Comparison of ENCODE assay signal across 13 cellular contexts in the genomic region with DNA sequence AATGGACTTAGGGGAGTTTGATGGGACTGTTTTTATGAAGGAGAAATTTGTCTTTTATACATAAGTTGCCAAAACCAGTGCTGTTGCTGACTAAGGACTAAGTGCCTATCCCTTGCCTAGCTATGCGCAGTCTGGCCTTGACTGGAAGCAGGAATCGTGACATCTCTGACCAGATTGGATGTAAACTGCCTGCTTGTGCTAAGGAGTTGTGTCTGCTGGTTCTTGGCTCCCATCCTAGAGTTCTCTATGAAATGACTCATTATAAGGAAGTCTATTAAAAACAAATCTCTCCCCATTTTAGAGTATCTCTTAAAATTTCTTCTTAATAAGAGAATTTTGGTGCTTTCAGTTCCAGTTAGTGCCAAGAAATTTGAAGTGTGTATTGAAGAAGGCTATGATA.
DNase-seq lines count a peak whose midpoint lies in the region; ATAC-seq and FAIRE-seq lines count a peak whose summit lies in the region.
"Had no signal": no experiment of that assay in that cellular context is flagged by ENCODE, and none has a peak within 500 bp of the region (broad histone marks: within the 10 kb centered on the region; RNA-seq: fewer than 3 reads in every experiment).

No MANE protein-coding gene starts in this region.

- no peaks in the 10 kb centered on the region for H4K20me1 ChIP-seq in Karpas-422 (ENCODE audit: insufficient read depth, low read depth, low read length)

- no peaks in the 10 kb centered on the region for H3K79me2 ChIP-seq in Karpas-422 (ENCODE audit: low read length)
- H3K79me2 ChIP-seq: parathyroid adenoma had no signal

- H3K4me1 Mint-ChIP-seq in activated CD4-positive, alpha-beta memory T cell treated with anti-CD3 and anti-CD28 coated beads for 36 hours (ENCODE audit: low read depth), result no peaks in the 10 kb centered on the region
- H3K4me1 Mint-ChIP-seq: GM23338 had no signal

- H3K9ac ChIP-seq in Karpas-422 (ENCODE audit: low read length), result no peak overlapping the region
- H3K9ac ChIP-seq: parathyroid adenoma had no signal

- H3K4me2 ChIP-seq in Karpas-422 (ENCODE audit: low read depth, low read length, poor library complexity, severe bottlenecking), result no peak overlapping the region
- H3K4me2 ChIP-seq: GM23338 had no signal

- 54 to 81% (median 75%) methylated on average over 2 of the region's 2 CpGs for WGBS in small intestine, 3 donors

- peak; percentile 81 to 96 for ATAC-seq in left cardiac atrium
- ATAC-seq: GM12878, GM23338, K562 had no signal

- no peak overlapping the region for H3K27ac Mint-ChIP-seq in activated CD4-positive, alpha-beta memory T cell treated with anti-CD3 and anti-CD28 coated beads for 36 hours
- H3K27ac Mint-ChIP-seq: GM23338; stimulated activated naive CD8-positive, alpha-beta T cell treated with anti-CD3 and anti-CD28 coated beads, Interleukin-15, Interleukin-2, amounts not matched to agents 100 ng/mL and 50 ng/mL, for 24 hours had no signal

- H3K4me1 ChIP-seq in small intestine (ENCODE audit: control insufficient read depth in 2 of 2, insufficient read depth in 1 of 2, low read depth in 1 of 2, low read length in 1 of 2) (no peaks in the 10 kb centered on the region), Karpas-422 (ENCODE audit: low read length) (no peaks in the 10 kb centered on the region)
- H3K4me1 ChIP-seq: parathyroid adenoma had no signal

- H3K9me3 ChIP-seq in small intestine (ENCODE audit: control insufficient read depth, low read depth), result no peaks in the 10 kb centered on the region
- H3K9me3 ChIP-seq in Karpas-422 (ENCODE audit: low read length), result no peaks in the 10 kb centered on the region

- intact Hi-C loops in left cardiac atrium (cut with DNase I), result no loop called here
- intact Hi-C loops in activated CD4-positive, alpha-beta memory T cell treated with anti-CD3 and anti-CD28 coated beads for 36 hours (cut with micrococcal nuclease), result no loop called here

- H3K27me3 ChIP-seq in small intestine (ENCODE audit: control insufficient read depth in 2 of 2, insufficient read depth in 2 of 2, low read length in 2 of 2) (no peaks in the 10 kb centered on the region), Karpas-422 (ENCODE audit: low read length) (no peaks in the 10 kb centered on the region)

- H3K27ac ChIP-seq in small intestine (ENCODE audit: low read depth in 1 of 2, low read length in 1 of 2), result no peak overlapping the region
- H3K27ac ChIP-seq in Karpas-422 (ENCODE audit: low read length), result no peak overlapping the region
- H3K27ac ChIP-seq: parathyroid adenoma had no signal

- H2AFZ ChIP-seq in Karpas-422 (ENCODE audit: low read length), result no peak overlapping the region
- H2AFZ ChIP-seq: GM23338, parathyroid adenoma had no signal

- DNase-seq in HCEC 1CT (peak; percentile 93), amniotic epithelial cell (ENCODE audit: low read depth) (peak; percentile 79), left cardiac atrium (peak; percentile 20), small intestine (peak; percentile 2), AML-193 (lab: John Stamatoyannopoulos, UW) (no peak), Karpas-422 (no peak), midbrain (lab: John Stamatoyannopoulos, UW) (no peak)
- no peak for DNase-seq in activated CD4-positive, alpha-beta memory T cell treated with anti-CD3 and anti-CD28 coated beads for 36 hours

- H3K36me3 Mint-ChIP-seq in activated CD4-positive, alpha-beta memory T cell treated with anti-CD3 and anti-CD28 coated beads for 36 hours, result no peaks in the 10 kb centered on the region

- H3K4me3 Mint-ChIP-seq in activated CD4-positive, alpha-beta memory T cell treated with anti-CD3 and anti-CD28 coated beads for 36 hours, result no peak overlapping the region
- H3K4me3 Mint-ChIP-seq: GM23338; stimulated activated naive CD8-positive, alpha-beta T cell treated with anti-CD3 and anti-CD28 coated beads, Interleukin-15, Interleukin-2, amounts not matched to agents 100 ng/mL and 50 ng/mL, for 24 hours had no signal

- peaks cover 4% of the 10 kb centered on the region for H3K27me3 Mint-ChIP-seq in activated CD4-positive, alpha-beta memory T cell treated with anti-CD3 and anti-CD28 coated beads for 36 hours
- H3K27me3 Mint-ChIP-seq: stimulated activated naive CD8-positive, alpha-beta T cell treated with anti-CD3 and anti-CD28 coated beads, Interleukin-15, Interleukin-2, amounts not matched to agents 100 ng/mL and 50 ng/mL, for 24 hours had no signal

- no peaks in the 10 kb centered on the region for H3K9me3 Mint-ChIP-seq in activated CD4-positive, alpha-beta memory T cell treated with anti-CD3 and anti-CD28 coated beads for 36 hours
- H3K9me3 Mint-ChIP-seq: GM23338; stimulated activated naive CD8-positive, alpha-beta T cell treated with anti-CD3 and anti-CD28 coated beads, Interleukin-15, Interleukin-2, amounts not matched to agents 100 ng/mL and 50 ng/mL, for 24 hours had no signal

- CTCF ChIA-PET in activated CD4-positive, alpha-beta memory T cell treated with anti-CD3 and anti-CD28 coated beads for 36 hours (lab: Charles Lee), result no interaction called here

- no peaks in the 10 kb centered on the region for H3K9me2 ChIP-seq in Karpas-422 (replicated peaks; ENCODE audit: insufficient read depth, low read length)

- POLR2A ChIA-PET in activated CD4-positive, alpha-beta memory T cell treated with anti-CD3 and anti-CD28 coated beads for 36 hours (lab: Charles Lee), result no interaction called here

- no peak for FAIRE-seq in small intestine (lab: Jason Lieb, UNC)
- FAIRE-seq: GM12878, K562 had no signal

- H3K4me3 ChIP-seq in small intestine (ENCODE audit: low read depth in 1 of 2, low read length in 2 of 2) (no peak overlapping the region), Karpas-422 (ENCODE audit: low read length) (no peak overlapping the region)
- H3K4me3 ChIP-seq: GM12878, GM23338, K562 had no signal

- H3K36me3 ChIP-seq in small intestine (ENCODE audit: control insufficient read depth in 2 of 2, insufficient read depth in 2 of 2, low read length in 2 of 2) (no peaks in the 10 kb centered on the region), Karpas-422 (ENCODE audit: insufficient read depth, low read length) (no peaks in the 10 kb centered on the region)

Comparison
In these comparisons a context has a peak if more than half of its experiments do, and no peak if none do; other contexts are left out.
1. DNase-seq: peak in HCEC 1CT (single experiment), amniotic epithelial cell (single experiment), left cardiac atrium (single experiment) and small intestine (single experiment); none in AML-193 (0 of 2), Karpas-422 (single experiment), midbrain (single experiment) and activated CD4-positive, alpha-beta memory T cell treated with anti-CD3 and anti-CD28 coated beads for 36 hours (single experiment).